Comparison of ENCODE assay signal across 16 cellular contexts in genomic region chr14:91834571-91834970, GRCh38. TPM values are rescaled to one million over a fixed set of nuclear protein-coding genes. Genes with fewer than 3 reads are reported as not detected.
DNase-seq lines count a peak whose midpoint lies in the region; ATAC-seq and TF ChIP-seq lines count a peak whose summit lies in the region.
"Had no signal": no experiment of that assay in that cellular context is flagged by ENCODE, and none has a peak within 500 bp of the region (broad histone marks: within the 10 kb centered on the region; RNA-seq: fewer than 3 reads in every experiment).

No MANE protein-coding gene starts in this region.

- no peak for TF ChIP-seq EP300 in ovary (IDR thresholded peaks at IDR 0.05)

- peaks cover 30% of the 10 kb centered on the region for H3K4me1 ChIP-seq in Caco-2
- H3K4me1 ChIP-seq in duodenal mucosa (ENCODE audit: control insufficient read depth in 1 of 2, insufficient read depth in 2 of 2, low read length in 2 of 2) = peaks cover 14 to 27% of the 10 kb centered on the region in 2 donors
- peaks cover 2% of the 10 kb centered on the region for H3K4me1 ChIP-seq in ovary (ENCODE audit: insufficient read depth)
- H3K4me1 ChIP-seq: BLaER1 had no signal

- DNase-seq in CD4-positive, alpha-beta T cell = no peak
- DNase-seq in Caco-2 (no peak), ovary (no peak), GM03348 (ENCODE audit: low spot score) (no peak)
- DNase-seq in stimulated activated naive CD4-positive, alpha-beta T cell (lab: John Stamatoyannopoulos, UW) = no peak
- DNase-seq: activated CD4-positive, alpha-beta T cell treated with anti-CD3 and anti-CD28 coated beads, Interleukin-2, amount 50 U/mL, for 1 hour; activated effector memory CD4-positive, alpha-beta T cell treated with anti-CD3 and anti-CD28 coated beads, Interleukin-2, amount 50 U/mL, for 16 hours; foreskin fibroblast; NCI-H2029; NCI-H69; posterior cingulate gyrus; stimulated activated CD4-positive, alpha-beta T cell treated with anti-CD3 and anti-CD28 coated beads, Interleukin-12 subunit alpha, Interleukin-12 subunit beta, amount 100 ng/mL, for 4 hours had no signal

- no peak overlapping the region for H3K27ac ChIP-seq in CD4-positive, alpha-beta T cell (ENCODE audit: low read depth, low read length)
- H3K27ac ChIP-seq in duodenal mucosa (ENCODE audit: low read depth, low read length) = no peak overlapping the region
- H3K27ac ChIP-seq in ovary = no peak overlapping the region
- H3K27ac ChIP-seq: BLaER1 had no signal

- H3K9me3 Mint-ChIP-seq in CD4-positive, alpha-beta T cell = no peaks in the 10 kb centered on the region
- no peaks in the 10 kb centered on the region for H3K9me3 Mint-ChIP-seq in Caco-2 (ENCODE audit: unreplicated experiment)

- peak overlapping the region; percentile 64 for H3K4me3 Mint-ChIP-seq in CD4-positive, alpha-beta T cell
- peak overlapping the region; percentile 90 for H3K4me3 Mint-ChIP-seq in Caco-2 (ENCODE audit: unreplicated experiment)

- 83 to 87% (median 83%) methylated on average over 2 of the region's 2 CpGs for WGBS in ovary, 3 donors

- H3K36me3 ChIP-seq in Caco-2 (ENCODE audit: control insufficient read depth, insufficient read depth, low read length) = no peaks in the 10 kb centered on the region; the same call in 1 of the 2 replicates
- no peaks in the 10 kb centered on the region for H3K36me3 ChIP-seq in duodenal mucosa (ENCODE audit: control insufficient read depth in 1 of 2, insufficient read depth in 2 of 2, low read length in 2 of 2)
- no peaks in the 10 kb centered on the region for H3K36me3 ChIP-seq in ovary
- H3K36me3 ChIP-seq: BLaER1 had no signal

- no peaks in the 10 kb centered on the region for H3K9me3 ChIP-seq in CD4-positive, alpha-beta T cell (ENCODE audit: control insufficient read depth, low read length)
- H3K9me3 ChIP-seq in Caco-2 (no peaks in the 10 kb centered on the region), duodenal mucosa (ENCODE audit: control insufficient read depth in 1 of 2, low read length in 2 of 2) (no peaks in the 10 kb centered on the region), ovary (no peaks in the 10 kb centered on the region)

- H3K9ac ChIP-seq in duodenal mucosa (ENCODE audit: low read depth in 1 of 2, low read length in 2 of 2) = peak overlapping the region in 1 of 2 donors; percentile 11
- H3K9ac ChIP-seq: BLaER1 had no signal

- intact Hi-C loops in CD4-positive, alpha-beta T cell (cut with DNase I, micrococcal nuclease) = loop anchor here in 1 of 2 experiments (10.0 kb wide), 1 partner anchor 960 kb away; the partner anchor contains the start of gene GOLGA5
- intact Hi-C loops in Caco-2 (cut with micrococcal nuclease; ENCODE audit: unreplicated experiment) = loop anchor here (10.0 kb wide), 1 partner anchor 110 kb away; no protein-coding TSS in a partner anchor
- intact Hi-C loops in ovary (cut with DNase I) = no loop called here

- POLR2A ChIA-PET in CD4-positive, alpha-beta T cell (lab: Charles Lee) = interaction anchor here (0.9 to 4.4 kb wide), 5 partner anchors 10 to 48 kb away, joined by 3 to 42 read pairs (median 10); no protein-coding TSS in a partner anchor
- POLR2A ChIA-PET in Caco-2 (lab: Charles Lee) = interaction anchor here (1.0 kb wide), 1 partner anchor 54 kb away, joined by 3 read pairs; no protein-coding TSS in a partner anchor

- TF ChIP-seq CTCF in CD4-positive, alpha-beta T cell (IDR thresholded peaks at IDR 0.05) = no peak
- TF ChIP-seq CTCF in Caco-2 (IDR thresholded peaks at IDR 0.05; ENCODE audit: insufficient read depth in 1 of 2, low read depth in 1 of 2, low read length in 1 of 2, severe bottlenecking in 1 of 2, unreplicated experiment in 1 of 2) (no peak), ovary (IDR thresholded peaks at IDR 0.05) (no peak)

- peak overlapping the region; percentile 13 for H3K4me3 ChIP-seq in Caco-2 (ENCODE audit: low read depth, low read length)
- H3K4me3 ChIP-seq in duodenal mucosa (ENCODE audit: low read depth in 1 of 2, low read length in 2 of 2) = peak overlapping the region; percentile 18 to 45
- H3K4me3 ChIP-seq in ovary = peak overlapping the region; percentile 8
- H3K4me3 ChIP-seq: BLaER1 had no signal

- no peak for ATAC-seq in CD4-positive, alpha-beta T cell (ENCODE audit: poor library complexity)
- ATAC-seq in GM19455 (IDR thresholded peaks at IDR 0.05; ENCODE audit: unreplicated experiment) = no peak
- ATAC-seq: Right ventricle myocardium inferior had no signal

- no TSS peak for BruUV-seq in Caco-2 (replicated peaks; lab: Mats Ljungman, UMichigan)

- peaks cover 80% of the 10 kb centered on the region for H3K4me1 Mint-ChIP-seq in CD4-positive, alpha-beta T cell (ENCODE audit: low read depth)
- peaks cover 22% of the 10 kb centered on the region for H3K4me1 Mint-ChIP-seq in Caco-2 (ENCODE audit: low read depth, unreplicated experiment)

- H3K27me3 ChIP-seq in CD4-positive, alpha-beta T cell (ENCODE audit: control insufficient read depth, insufficient read depth, low read length) = no peaks in the 10 kb centered on the region
- H3K27me3 ChIP-seq in Caco-2 (replicated peaks; ENCODE audit: control insufficient read depth, insufficient read depth, low read length) (no peaks in the 10 kb centered on the region), duodenal mucosa (ENCODE audit: control insufficient read depth in 1 of 2, insufficient read depth in 2 of 2, low read length in 2 of 2) (no peaks in the 10 kb centered on the region), ovary (no peaks in the 10 kb centered on the region)
- H3K27me3 ChIP-seq: BLaER1 had no signal

- TF ChIP-seq POLR2A in ovary (IDR thresholded peaks at IDR 0.05) = no peak

- peaks cover 46% of the 10 kb centered on the region for H3K36me3 Mint-ChIP-seq in CD4-positive, alpha-beta T cell (ENCODE audit: low read depth)
- H3K36me3 Mint-ChIP-seq in Caco-2 (ENCODE audit: insufficient read depth, unreplicated experiment) = peaks cover 5% of the 10 kb centered on the region

- CTCF ChIA-PET in CD4-positive, alpha-beta T cell (lab: Charles Lee) = interaction anchor here (1.2 to 2.5 kb wide), 2 partner anchors 50 to 77 kb away, joined by 3 to 12 read pairs; no protein-coding TSS in a partner anchor
- CTCF ChIA-PET in Caco-2 (lab: Charles Lee) = no interaction called here

- H3K27me3 Mint-ChIP-seq in CD4-positive, alpha-beta T cell = no peaks in the 10 kb centered on the region
- H3K27me3 Mint-ChIP-seq in Caco-2 (ENCODE audit: insufficient read depth, unreplicated experiment) = no peaks in the 10 kb centered on the region

- H3K27ac Mint-ChIP-seq in CD4-positive, alpha-beta T cell = peak overlapping the region; percentile 90
- no peak overlapping the region for H3K27ac Mint-ChIP-seq in Caco-2 (ENCODE audit: unreplicated experiment)

RNA-seq across cellular contexts. Expression of gene TC2N, which starts 32.8 kb away (rescaled TPM):
- 100 to 1,000 TPM; 129 to 138 TPM for total RNA-seq in CD4-positive, alpha-beta T cell
- total RNA-seq in Caco-2 (2022) (30.6 and 31.0 TPM in 2 replicates), ovary (10 to 100 TPM in 4 of 7 donors, 1 to 10 TPM in 3; 2.2 to 81.7 (median 14.7) TPM)
- 10 to 100 TPM in 1 of 2 donors, 1 to 10 TPM in 1; 5.4 to 12.4 TPM for polyA plus RNA-seq in ovary
